Comparison of ENCODE assay signal across 8 cellular contexts in genomic region chr14:22561661-22562579, GRCh38. TPM values are rescaled to one million over a fixed set of nuclear protein-coding genes. Genes with fewer than 3 reads are reported as not detected.
DNase-seq lines count a peak whose midpoint lies in the region; ATAC-seq and TF ChIP-seq lines count a peak whose summit lies in the region.

No MANE protein-coding gene starts in this region.

- peak overlapping the region; percentile 69 for H3K4me3 Mint-ChIP-seq in activated naive CD4-positive, alpha-beta T cell treated with anti-CD3 and anti-CD28 coated beads for 36 hours
- H3K4me3 Mint-ChIP-seq in neural crest cell = peak overlapping the region; percentile 50

- H3K27me3 Mint-ChIP-seq in activated naive CD4-positive, alpha-beta T cell treated with anti-CD3 and anti-CD28 coated beads for 36 hours (ENCODE audit: low read depth) = no peaks in the 10 kb centered on the region
- no peaks in the 10 kb centered on the region for H3K27me3 Mint-ChIP-seq in neural crest cell (ENCODE audit: low read depth)

- H3K9me3 Mint-ChIP-seq in activated naive CD4-positive, alpha-beta T cell treated with anti-CD3 and anti-CD28 coated beads for 36 hours = no peaks in the 10 kb centered on the region
- no peaks in the 10 kb centered on the region for H3K9me3 Mint-ChIP-seq in neural crest cell

- peak overlapping the region; percentile 97 for H3K27ac Mint-ChIP-seq in activated naive CD4-positive, alpha-beta T cell treated with anti-CD3 and anti-CD28 coated beads for 36 hours
- H3K27ac Mint-ChIP-seq in neural crest cell (ENCODE audit: unreplicated experiment) = no peak overlapping the region

- CTCF ChIA-PET in activated naive CD4-positive, alpha-beta T cell treated with anti-CD3 and anti-CD28 coated beads for 36 hours (lab: Charles Lee) = interaction anchor here (0.6 to 4.9 kb wide), 8 partner anchors 9 to 715 kb away, joined by 3 to 149 read pairs (median 4); no protein-coding TSS in a partner anchor

- peaks cover 35% of the 10 kb centered on the region for H3K36me3 Mint-ChIP-seq in activated naive CD4-positive, alpha-beta T cell treated with anti-CD3 and anti-CD28 coated beads for 36 hours (ENCODE audit: low read depth)
- H3K36me3 Mint-ChIP-seq in neural crest cell (ENCODE audit: low read depth) = no peaks in the 10 kb centered on the region

- intact Hi-C loops in activated naive CD4-positive, alpha-beta T cell treated with anti-CD3 and anti-CD28 coated beads for 36 hours (cut with micrococcal nuclease) = no loop called here

- DNase-seq in GM10266 (ENCODE audit: extremely low spot score) (peak; percentile 32), SIG-M5 treated with dmso at 0.1 percent for 504 hours (lab: John Stamatoyannopoulos, UW; ENCODE audit: unreplicated experiment) (peak; percentile 94), neural crest cell (ENCODE audit: low read depth, low spot score) (no peak), MV-4-11 (lab: John Stamatoyannopoulos, UW) (no peak), cerebellar nuclear complex (lab: John Stamatoyannopoulos, UW) (no peak), NCI-H2171 (lab: John Stamatoyannopoulos, UW) (no peak)
- DNase-seq in activated naive CD4-positive, alpha-beta T cell treated with anti-CD3 and anti-CD28 coated beads for 36 hours = peak; percentile 81

- no peak for ATAC-seq in HG03045 (IDR thresholded peaks at IDR 0.05; ENCODE audit: unreplicated experiment)

- TF ChIP-seq CTCF in GM10266 (IDR thresholded peaks at IDR 0.05; ENCODE audit: control insufficient read depth, insufficient read depth, low read depth, missing control alignments) = no peak
- no peak for TF ChIP-seq CTCF in neural crest cell (conservative IDR thresholded peaks at IDR 0.05)

- peaks cover 90% of the 10 kb centered on the region for H3K4me1 Mint-ChIP-seq in activated naive CD4-positive, alpha-beta T cell treated with anti-CD3 and anti-CD28 coated beads for 36 hours (ENCODE audit: low read depth)
- peaks cover 43% of the 10 kb centered on the region for H3K4me1 Mint-ChIP-seq in neural crest cell

RNA-seq across cellular contexts. Expression of gene DAD1, which starts 27.1 kb away (rescaled TPM):
- 100 to 1,000 TPM; 219 to 226 TPM for total RNA-seq in activated naive CD4-positive, alpha-beta T cell treated with anti-CD3 and anti-CD28 coated beads for 36 hours
- 151 and 155 TPM in 2 replicates for total RNA-seq in neural crest cell

RNA-seq across cellular contexts. Expression of gene ABHD4, which starts 36.2 kb away (rescaled TPM):
- total RNA-seq in activated naive CD4-positive, alpha-beta T cell treated with anti-CD3 and anti-CD28 coated beads for 36 hours = 10 to 100 TPM; 11.1 to 11.9 TPM
- 11.2 and 11.6 TPM in 2 replicates for total RNA-seq in neural crest cell

Comparison
In these comparisons a context has a peak if more than half of its experiments do, and no peak if none do; other contexts are left out.
1. DNase-seq: peak in GM10266 (single experiment), SIG-M5 treated with dmso at 0.1 percent for 504 hours (single experiment) and activated naive CD4-positive, alpha-beta T cell treated with anti-CD3 and anti-CD28 coated beads for 36 hours (single experiment); none in neural crest cell (single experiment), MV-4-11 (single experiment), cerebellar nuclear complex (0 of 2) and NCI-H2171 (single experiment).